8 cellular contexts compared by ENCODE assay signal in genomic region chr4:149371021-149371420, GRCh38.
DNase-seq lines count a peak whose midpoint lies in the region; ATAC-seq, FAIRE-seq and TF ChIP-seq lines count a peak whose summit lies in the region.

No MANE protein-coding gene starts in this region.

- no peak for TF ChIP-seq EP300 in esophagus muscularis mucosa (IDR thresholded peaks at IDR 0.05)

- DNase-seq in ELR (ENCODE audit: low read depth) (peak; percentile 78), HTR-8/SVneo (ENCODE audit: insufficient read length, low spot score) (peak; percentile 37), Peyer's patch (no peak), esophagus muscularis mucosa (ENCODE audit: extremely low spot score) (no peak), pancreas (peak in 1 of 6 donors; percentile 9)
- no peak for DNase-seq in activated CD4-positive, alpha-beta T cell treated with anti-CD3 and anti-CD28 coated beads for 1 hour
- DNase-seq in activated T-cell treated with anti-CD3 and anti-CD28 coated beads, Interleukin-2, amount 50 U/mL, for 48 hours: no peak

- H3K9me3 ChIP-seq in Peyer's patch (no peaks in the 10 kb centered on the region), esophagus muscularis mucosa (no peaks in the 10 kb centered on the region), pancreas (no peaks in the 10 kb centered on the region)

- TF ChIP-seq CTCF in Peyer's patch (IDR thresholded peaks at IDR 0.05): peak in 4 of 6 experiments; percentile 19 to 56 (median 52)
- peak; percentile 27 to 48 (median 43) for TF ChIP-seq CTCF in esophagus muscularis mucosa (IDR thresholded peaks at IDR 0.05)
- TF ChIP-seq CTCF in pancreas (IDR thresholded peaks at IDR 0.05): no peak

- intact Hi-C loops in esophagus muscularis mucosa (cut with DNase I): loop anchor here (10.0 kb wide), 1 partner anchor 524 kb away; no protein-coding TSS in a partner anchor
- intact Hi-C loops in pancreas (cut with DNase I): loop anchor here in 1 of 3 donors (5.0 kb wide), 1 partner anchor 526 kb away; no protein-coding TSS in a partner anchor

- FAIRE-seq in HTR-8/SVneo (lab: Jason Lieb, UNC) (peak; percentile 38), pancreas (lab: Jason Lieb, UNC) (no peak)

- H3K27me3 ChIP-seq in Peyer's patch (no peaks in the 10 kb centered on the region), esophagus muscularis mucosa (no peaks in the 10 kb centered on the region), pancreas (no peaks in the 10 kb centered on the region)

- TF ChIP-seq POLR2A in Peyer's patch (IDR thresholded peaks at IDR 0.05) (no peak), esophagus muscularis mucosa (IDR thresholded peaks at IDR 0.05; ENCODE audit: low read depth) (no peak)

- no peak overlapping the region for H3K4me3 ChIP-seq in Peyer's patch
- H3K4me3 ChIP-seq in esophagus muscularis mucosa: no peak overlapping the region
- H3K4me3 ChIP-seq in pancreas: no peak overlapping the region

- no peaks in the 10 kb centered on the region for H3K4me1 ChIP-seq in Peyer's patch
- H3K4me1 ChIP-seq in esophagus muscularis mucosa: no peaks in the 10 kb centered on the region
- H3K4me1 ChIP-seq in pancreas: no peaks in the 10 kb centered on the region

- 33% methylated on average over 3 of the region's 3 CpGs for WGBS in esophagus muscularis mucosa
- 11 to 15% methylated on average over 3 of the region's 3 CpGs for WGBS in pancreas, 2 donors

- H3K36me3 ChIP-seq in Peyer's patch (no peaks in the 10 kb centered on the region), esophagus muscularis mucosa (no peaks in the 10 kb centered on the region), pancreas (no peaks in the 10 kb centered on the region)

- ATAC-seq in GM21528 (IDR thresholded peaks at IDR 0.05; ENCODE audit: low FRiP score, unreplicated experiment) (peak; percentile 73), pancreas (peak in 3 of 4 donors; percentile 69 to 75 (median 71))

- H3K27ac ChIP-seq in Peyer's patch (no peak overlapping the region), esophagus muscularis mucosa (replicated peaks in 1 of 4) (no peak overlapping the region), pancreas (no peak overlapping the region)

Comparison
In these comparisons a context has a peak if more than half of its experiments do, and no peak if none do; other contexts are left out.
1. DNase-seq: peak in ELR (single experiment) and HTR-8/SVneo (single experiment); none in Peyer's patch (0 of 3), esophagus muscularis mucosa (single experiment), activated CD4-positive, alpha-beta T cell treated with anti-CD3 and anti-CD28 coated beads for 1 hour (single experiment) and activated T-cell treated with anti-CD3 and anti-CD28 coated beads, Interleukin-2, amount 50 U/mL, for 48 hours (0 of 2).
2. CTCF ChIP-seq: peak in Peyer's patch (4 of 6) and esophagus muscularis mucosa (3 of 3); none in pancreas (0 of 4).